In genomic region chr20:32554965-32555289, GRCh38 we compare ENCODE assay signal across 1 cellular context.
TF ChIP-seq lines count a peak whose summit lies in the region.

No MANE protein-coding gene starts in this region.

TF ChIP-seq in A549, 52 proteins besides CTCF, POLR2A, EP300 and RAD21 (continued from another document):
- TF ChIP-seq FOSL2 (IDR thresholded peaks at IDR 0.05), result no peak
- no peak for TF ChIP-seq FOSL2 (CRISPR knock-in tag; IDR thresholded peaks at IDR 0.05)
- TF ChIP-seq JUN (IDR thresholded peaks at IDR 0.05), result no peak
- TF ChIP-seq NFE2L2 (conservative IDR thresholded peaks at IDR 0.05; ENCODE audit: low read length), result no peak
- TF ChIP-seq, protein P1, sequence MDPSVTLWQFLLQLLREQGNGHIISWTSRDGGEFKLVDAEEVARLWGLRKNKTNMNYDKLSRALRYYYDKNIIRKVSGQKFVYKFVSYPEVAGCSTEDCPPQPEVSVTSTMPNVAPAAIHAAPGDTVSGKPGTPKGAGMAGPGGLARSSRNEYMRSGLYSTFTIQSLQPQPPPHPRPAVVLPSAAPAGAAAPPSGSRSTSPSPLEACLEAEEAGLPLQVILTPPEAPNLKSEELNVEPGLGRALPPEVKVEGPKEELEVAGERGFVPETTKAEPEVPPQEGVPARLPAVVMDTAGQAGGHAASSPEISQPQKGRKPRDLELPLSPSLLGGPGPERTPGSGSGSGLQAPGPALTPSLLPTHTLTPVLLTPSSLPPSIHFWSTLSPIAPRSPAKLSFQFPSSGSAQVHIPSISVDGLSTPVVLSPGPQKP (IDR thresholded peaks at IDR 0.05; ENCODE audit: low read depth, low read length), result no peak
- TF ChIP-seq SREBF2 (IDR thresholded peaks at IDR 0.05), result no peak
- no peak for TF ChIP-seq ZNF302 (CRISPR knock-in tag; IDR thresholded peaks at IDR 0.05)
- no peak for TF ChIP-seq MAX (IDR thresholded peaks at IDR 0.05)
- TF ChIP-seq POLR2AphosphoS2 (conservative IDR thresholded peaks at IDR 0.05; ENCODE audit: low read length), result no peak
- no peak for TF ChIP-seq ZSCAN20 (CRISPR knock-in tag; IDR thresholded peaks at IDR 0.05)
- TF ChIP-seq NR3C1 (IDR thresholded peaks at IDR 0.05), result no peak
